7 cellular contexts compared by ENCODE assay signal in genomic region chr1:10679521-10680220, GRCh38.
DNase-seq lines count a peak whose midpoint lies in the region; ATAC-seq and TF ChIP-seq lines count a peak whose summit lies in the region.

No MANE protein-coding gene starts in this region.

- no peak overlapping the region for H3K4me3 ChIP-seq in GM12865 (ENCODE audit: low read depth, low read length)
- no peak overlapping the region for H3K4me3 ChIP-seq in naive thymus-derived CD4-positive, alpha-beta T cell (ENCODE audit: low read length)

- intact Hi-C loops in naive thymus-derived CD4-positive, alpha-beta T cell (cut with micrococcal nuclease): no loop called here

- TF ChIP-seq CTCF in GM12865 (IDR thresholded peaks at IDR 0.05; ENCODE audit: insufficient read depth, low read depth, low read length, missing control alignments): no peak
- TF ChIP-seq CTCF in brain (conservative IDR thresholded peaks at IDR 0.05): no peak

- peaks cover 3% of the 10 kb centered on the region for H3K27me3 Mint-ChIP-seq in brain
- no peaks in the 10 kb centered on the region for H3K27me3 Mint-ChIP-seq in naive thymus-derived CD4-positive, alpha-beta T cell

- H3K4me3 Mint-ChIP-seq in brain: peak overlapping the region in 4 of 5 experiments; percentile 41 to 56 (median 50)
- no peak overlapping the region for H3K4me3 Mint-ChIP-seq in naive thymus-derived CD4-positive, alpha-beta T cell
- H3K4me3 Mint-ChIP-seq in stimulated activated effector memory CD8-positive, alpha-beta T cell treated with anti-CD3 and anti-CD28 coated beads, Interleukin-12 subunit alpha, Interleukin-12 subunit beta, amount 100 ng/mL, for 72 hours: no peak overlapping the region

- CTCF ChIA-PET in naive thymus-derived CD4-positive, alpha-beta T cell (lab: Charles Lee): no interaction called here

- no peaks in the 10 kb centered on the region for H3K36me3 ChIP-seq in naive thymus-derived CD4-positive, alpha-beta T cell (ENCODE audit: control insufficient read depth in 2 of 3, insufficient read depth in 3 of 3, low read length in 3 of 3)

- ATAC-seq in naive thymus-derived CD4-positive, alpha-beta T cell: peak; percentile 16
- no peak for ATAC-seq in HG03097 (IDR thresholded peaks at IDR 0.05; ENCODE audit: low FRiP score, unreplicated experiment)
- no peak for ATAC-seq in stimulated activated effector memory CD8-positive, alpha-beta T cell treated with anti-CD3 and anti-CD28 coated beads, Interleukin-12 subunit alpha, Interleukin-12 subunit beta, amount 100 ng/mL, for 72 hours

- H3K9me3 Mint-ChIP-seq in brain: peaks cover 0 to 2% (median 0%) of the 10 kb centered on the region in 5 experiments
- H3K9me3 Mint-ChIP-seq in naive thymus-derived CD4-positive, alpha-beta T cell: no peaks in the 10 kb centered on the region
- H3K9me3 Mint-ChIP-seq in stimulated activated effector memory CD8-positive, alpha-beta T cell treated with anti-CD3 and anti-CD28 coated beads, Interleukin-12 subunit alpha, Interleukin-12 subunit beta, amount 100 ng/mL, for 72 hours: no peaks in the 10 kb centered on the region

- peak overlapping the region; percentile 87 to 96 (median 91) for H3K27ac Mint-ChIP-seq in brain
- H3K27ac Mint-ChIP-seq in naive thymus-derived CD4-positive, alpha-beta T cell: no peak overlapping the region
- no peak overlapping the region for H3K27ac Mint-ChIP-seq in stimulated activated effector memory CD8-positive, alpha-beta T cell treated with anti-CD3 and anti-CD28 coated beads, Interleukin-12 subunit alpha, Interleukin-12 subunit beta, amount 100 ng/mL, for 72 hours

- DNase-seq in GM12865 (ENCODE audit: low read depth) (peak; percentile 23), NCI-H1930 (lab: John Stamatoyannopoulos, UW) (peak; percentile 56 to 71), substantia nigra (lab: John Stamatoyannopoulos, UW) (no peak)
- DNase-seq in naive thymus-derived CD4-positive, alpha-beta T cell: no peak
- no peak for DNase-seq in stimulated activated effector memory CD8-positive, alpha-beta T cell treated with anti-CD3 and anti-CD28 coated beads, Interleukin-12 subunit alpha, Interleukin-12 subunit beta, amount 100 ng/mL, for 72 hours (ENCODE audit: low spot score in 2 of 2)

- H3K36me3 Mint-ChIP-seq in brain: no peaks in the 10 kb centered on the region
- H3K36me3 Mint-ChIP-seq in naive thymus-derived CD4-positive, alpha-beta T cell: no peaks in the 10 kb centered on the region
- H3K36me3 Mint-ChIP-seq in stimulated activated effector memory CD8-positive, alpha-beta T cell treated with anti-CD3 and anti-CD28 coated beads, Interleukin-12 subunit alpha, Interleukin-12 subunit beta, amount 100 ng/mL, for 72 hours: peaks cover 6% of the 10 kb centered on the region

- H3K9me3 ChIP-seq in naive thymus-derived CD4-positive, alpha-beta T cell (ENCODE audit: control insufficient read depth in 2 of 3, low read length in 3 of 3): no peaks in the 10 kb centered on the region

- POLR2A ChIA-PET in naive thymus-derived CD4-positive, alpha-beta T cell (lab: Charles Lee): interaction anchor here (0.6 kb wide), 1 partner anchor 32 kb away, joined by 4 read pairs; no protein-coding TSS in a partner anchor

- H3K4me1 Mint-ChIP-seq in brain: peaks cover 87% of the 10 kb centered on the region
- peaks cover 0 to 17% (median 4%) of the 10 kb centered on the region in 7 donors for H3K4me1 Mint-ChIP-seq in naive thymus-derived CD4-positive, alpha-beta T cell
- H3K4me1 Mint-ChIP-seq in stimulated activated effector memory CD8-positive, alpha-beta T cell treated with anti-CD3 and anti-CD28 coated beads, Interleukin-12 subunit alpha, Interleukin-12 subunit beta, amount 100 ng/mL, for 72 hours: peaks cover 67% of the 10 kb centered on the region

- H3K27ac ChIP-seq in naive thymus-derived CD4-positive, alpha-beta T cell (ENCODE audit: low read depth, low read length): no peak overlapping the region
- H3K27ac ChIP-seq in substantia nigra (ENCODE audit: low read depth, low read length, poor library complexity, severe bottlenecking): no peak overlapping the region

- H3K4me1 ChIP-seq in naive thymus-derived CD4-positive, alpha-beta T cell (ENCODE audit: control insufficient read depth in 2 of 2, insufficient read depth in 2 of 2, low read length in 2 of 2): no peaks in the 10 kb centered on the region

- H3K27me3 ChIP-seq in naive thymus-derived CD4-positive, alpha-beta T cell (ENCODE audit: control insufficient read depth in 2 of 2, insufficient read depth in 2 of 2, low read length in 2 of 2): no peaks in the 10 kb centered on the region

Comparison
In these comparisons a context has a peak if more than half of its experiments do, and no peak if none do; other contexts are left out.
1. DNase-seq: peak in GM12865 (single experiment) and NCI-H1930 (2 of 2); none in naive thymus-derived CD4-positive, alpha-beta T cell (0 of 9), stimulated activated effector memory CD8-positive, alpha-beta T cell treated with anti-CD3 and anti-CD28 coated beads, Interleukin-12 subunit alpha, Interleukin-12 subunit beta, amount 100 ng/mL, for 72 hours (0 of 2) and substantia nigra (0 of 49).
2. H3K27ac Mint-ChIP-seq: peak in brain (5 of 5); none in naive thymus-derived CD4-positive, alpha-beta T cell (0 of 9) and stimulated activated effector memory CD8-positive, alpha-beta T cell treated with anti-CD3 and anti-CD28 coated beads, Interleukin-12 subunit alpha, Interleukin-12 subunit beta, amount 100 ng/mL, for 72 hours (single experiment).
3. H3K4me3 Mint-ChIP-seq: peak in brain (4 of 5); none in naive thymus-derived CD4-positive, alpha-beta T cell (0 of 10) and stimulated activated effector memory CD8-positive, alpha-beta T cell treated with anti-CD3 and anti-CD28 coated beads, Interleukin-12 subunit alpha, Interleukin-12 subunit beta, amount 100 ng/mL, for 72 hours (single experiment).